Comparison of ENCODE assay signal across 23 cellular contexts in the genomic region with DNA sequence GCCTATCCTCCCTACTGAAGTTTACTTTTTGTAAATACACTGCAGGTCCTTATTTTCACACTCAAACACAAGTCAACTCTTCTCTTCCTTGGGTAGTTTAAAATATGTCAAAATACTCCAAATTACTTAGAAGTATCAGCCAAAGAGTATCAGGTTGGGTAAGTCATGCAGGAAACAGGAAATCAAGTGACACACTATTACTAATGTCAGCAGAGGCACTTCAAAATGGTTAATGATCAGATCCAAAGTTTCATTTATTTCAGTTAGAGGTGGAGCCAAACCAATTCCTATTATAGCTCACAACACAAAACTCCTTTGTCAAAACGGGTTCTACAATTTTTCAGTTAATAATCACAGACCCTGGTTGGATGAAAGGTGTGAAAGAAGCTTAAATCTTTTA. TPM values are rescaled to one million over a fixed set of nuclear protein-coding genes. Genes with fewer than 3 reads are reported as not detected.
A peak's percentile ranks its signal among the peaks of the same experiment; 100 is the strongest.
DNase-seq lines count a peak whose midpoint lies in the region; ATAC-seq, FAIRE-seq and TF ChIP-seq lines count a peak whose summit lies in the region.
"Had no signal": no experiment of that assay in that cellular context is flagged by ENCODE, and none has a peak within 500 bp of the region (broad histone marks: within the 10 kb centered on the region; RNA-seq: fewer than 3 reads in every experiment).

No MANE protein-coding gene starts in this region.

- TF ChIP-seq CTCF in A673 (conservative IDR thresholded peaks at IDR 0.05; ENCODE audit: low read depth, low read length): no peak
- no peak for TF ChIP-seq CTCF in GM23338 (conservative IDR thresholded peaks at IDR 0.05; ENCODE audit: low read depth in 2 of 2)
- TF ChIP-seq CTCF in GM12878 (IDR thresholded peaks at IDR 0.05 in 2 of 3, conservative IDR thresholded peaks at IDR 0.05 in 1 of 3; ENCODE audit: control insufficient read depth in 2 of 3, extremely low read depth in 1 of 3, insufficient read depth in 1 of 3, low read depth in 3 of 3, low read length in 3 of 3): no peak

- H3K27me3 Mint-ChIP-seq in GM23338 (ENCODE audit: insufficient read depth, low read depth, poor library complexity): peaks cover 8% of the 10 kb centered on the region
- H3K27me3 Mint-ChIP-seq in T-helper 2 cell treated with Interferon-gamma antibody and Interleukin-4, amounts not matched to agents 5 μg/mL and 100 μg/mL, for 36 hours (ENCODE audit: low read depth): no peaks in the 10 kb centered on the region
- H3K27me3 Mint-ChIP-seq in naive thymus-derived CD4-positive, alpha-beta T cell: peaks cover 0 to 4% (median 0%) of the 10 kb centered on the region in 5 donors
- H3K27me3 Mint-ChIP-seq: CD4-positive, alpha-beta memory T cell had no signal

- CTCF ChIA-PET in A673 (lab: Charles Lee): no interaction called here
- CTCF ChIA-PET in GM12878 (lab: Yijun Ruan, JAX): interaction anchor here (0.7 to 2.4 kb wide), 5 partner anchors 13 to 623 kb away, joined by 3 to 9 read pairs (median 4); no protein-coding TSS in a partner anchor
- CTCF ChIA-PET in naive thymus-derived CD4-positive, alpha-beta T cell (lab: Charles Lee): no interaction called here

- BruUV-seq in A673 (replicated peaks; lab: Mats Ljungman, UMichigan): no TSS peak
- no TSS peak for BruUV-seq in GM12878 (replicated peaks; lab: Mats Ljungman, UMichigan)

- H3K4me1 Mint-ChIP-seq in GM23338: peaks cover 55% of the 10 kb centered on the region
- no peaks in the 10 kb centered on the region for H3K4me1 Mint-ChIP-seq in T-helper 2 cell treated with Interferon-gamma antibody and Interleukin-4, amounts not matched to agents 5 μg/mL and 100 μg/mL, for 36 hours (ENCODE audit: low read depth)
- peaks cover 0 to 2% (median 0%) of the 10 kb centered on the region in 7 donors for H3K4me1 Mint-ChIP-seq in naive thymus-derived CD4-positive, alpha-beta T cell

- TF ChIP-seq RAD21 in GM12878 (IDR thresholded peaks at IDR 0.05; ENCODE audit: insufficient read depth, low read depth, low read length): no peak

- H2AFZ ChIP-seq in GM23338 (no peak overlapping the region), GM12878 (ENCODE audit: control insufficient read depth, low read depth, low read length) (no peak overlapping the region)

- SMC1A ChIA-PET in GM12878 (lab: Charles Lee; ENCODE audit: uncharacterized antibody, unreplicated experiment): interaction anchor here (1.0 to 3.5 kb wide), 28 partner anchors 8 to 219 kb away, joined by 3 to 19 read pairs (median 5); no protein-coding TSS in a partner anchor

- H3K36me3 Mint-ChIP-seq in GM23338 (ENCODE audit: low read depth): peaks cover 4% of the 10 kb centered on the region; the same call in 2 of the 3 replicates
- H3K36me3 Mint-ChIP-seq in T-helper 2 cell treated with Interferon-gamma antibody and Interleukin-4, amounts not matched to agents 5 μg/mL and 100 μg/mL, for 36 hours (ENCODE audit: low read depth): no peaks in the 10 kb centered on the region
- peaks cover 0 to 3% (median 0%) of the 10 kb centered on the region in 5 donors for H3K36me3 Mint-ChIP-seq in naive thymus-derived CD4-positive, alpha-beta T cell
- H3K36me3 Mint-ChIP-seq: CD4-positive, alpha-beta memory T cell had no signal

- DNase-seq in A673 (ENCODE audit: low spot score) (peak; percentile 22), GM18507 (ENCODE audit: extremely low spot score, insufficient read length, low read depth) (no peak), GM23338 (ENCODE audit: low spot score) (no peak), GM12878 (ENCODE audit: low read depth, low spot score) (no peak), SJCRH30 (no peak)
- no peak for DNase-seq in activated CD4-positive, alpha-beta T cell treated with anti-CD3 and anti-CD28 coated beads for 1 hour
- DNase-seq in T-helper 2 cell treated with Interferon-gamma antibody and Interleukin-4, amounts not matched to agents 5 μg/mL and 100 μg/mL, for 36 hours (ENCODE audit: low spot score): no peak
- DNase-seq in naive thymus-derived CD4-positive, alpha-beta T cell: no peak
- DNase-seq: 8988T; ACHN; CD4-positive, alpha-beta memory T cell; DMS153; DMS79 treated with DMSO at 0.1 percent for 48 hours; EL; HCEC 1CT; HFFc6 had no signal

- H3K9me3 Mint-ChIP-seq in GM23338: no peaks in the 10 kb centered on the region
- peaks cover 10% of the 10 kb centered on the region for H3K9me3 Mint-ChIP-seq in T-helper 2 cell treated with Interferon-gamma antibody and Interleukin-4, amounts not matched to agents 5 μg/mL and 100 μg/mL, for 36 hours
- peaks cover 0 to 9% (median 2%) of the 10 kb centered on the region in 11 donors for H3K9me3 Mint-ChIP-seq in naive thymus-derived CD4-positive, alpha-beta T cell

- H3K27ac Mint-ChIP-seq in GM23338: peak overlapping the region; percentile 3; the same call in 1 of the 2 replicates
- H3K27ac Mint-ChIP-seq in T-helper 2 cell treated with Interferon-gamma antibody and Interleukin-4, amounts not matched to agents 5 μg/mL and 100 μg/mL, for 36 hours: no peak overlapping the region
- H3K27ac Mint-ChIP-seq in naive thymus-derived CD4-positive, alpha-beta T cell: no peak overlapping the region
- H3K27ac Mint-ChIP-seq: HFFc6 had no signal

- H3K9me2 ChIP-seq in GM23338 (ENCODE audit: insufficient read depth): peaks cover 6% of the 10 kb centered on the region; the same call in 1 of the 2 replicates

- intact Hi-C loops in A673 (cut with micrococcal nuclease; ENCODE audit: unreplicated experiment): no loop called here
- intact Hi-C loops in GM12878 (cut with micrococcal nuclease; ENCODE audit: unreplicated experiment): loop anchor here (5.0 kb wide), 1 partner anchor 46 kb away; no protein-coding TSS in a partner anchor
- intact Hi-C loops in naive thymus-derived CD4-positive, alpha-beta T cell (cut with micrococcal nuclease): no loop called here

- H3K4me3 ChIP-seq in A673 (ENCODE audit: low read depth, low read length, poor library complexity, severe bottlenecking): no peak overlapping the region
- H3K4me3 ChIP-seq in GM23338: no peak overlapping the region
- H3K4me3 ChIP-seq in GM12878: no peak overlapping the region
- no peak overlapping the region for H3K4me3 ChIP-seq in SJCRH30
- no peak overlapping the region for H3K4me3 ChIP-seq in naive thymus-derived CD4-positive, alpha-beta T cell (ENCODE audit: low read length)
- H3K4me3 ChIP-seq: K562 had no signal

- H3K9me3 ChIP-seq in A673 (ENCODE audit: low read depth, low read length, poor library complexity, severe bottlenecking) (no peaks in the 10 kb centered on the region), GM12878 (replicated peaks; ENCODE audit: control insufficient read depth, insufficient read depth, low read length) (no peaks in the 10 kb centered on the region; the same call in 1 of the 3 replicates), SJCRH30 (replicated peaks) (no peaks in the 10 kb centered on the region)
- no peaks in the 10 kb centered on the region for H3K9me3 ChIP-seq in naive thymus-derived CD4-positive, alpha-beta T cell (ENCODE audit: control insufficient read depth in 2 of 3, low read length in 3 of 3)

- no peak for TF ChIP-seq POLR2A in GM12878 (IDR thresholded peaks at IDR 0.05; ENCODE audit: low read depth, low read length)

- ATAC-seq in GM23338: no peak
- peak; percentile 63 for ATAC-seq in GM12878
- no peak for ATAC-seq in naive thymus-derived CD4-positive, alpha-beta T cell
- ATAC-seq: K562 had no signal

- POLR2A ChIA-PET in A673 (lab: Charles Lee; ENCODE audit: low non-redundant PET) (no interaction called here), GM12878 (lab: Charles Lee) (interaction anchor here (0.9 to 2.2 kb wide), 9 partner anchors 10 to 134 kb away, joined by 3 to 11 read pairs (median 3); no protein-coding TSS in a partner anchor)
- POLR2A ChIA-PET in naive thymus-derived CD4-positive, alpha-beta T cell (lab: Charles Lee): no interaction called here

- peak in 1 of 2 experiments; percentile 56; a peak in 1 of 4 replicates for TF ChIP-seq EP300 in GM12878 (IDR thresholded peaks at IDR 0.05; ENCODE audit: borderline replicate concordance in 1 of 2, control insufficient read depth in 1 of 2, low read depth in 2 of 2, low read length in 2 of 2)

- no peak overlapping the region for H3K9ac ChIP-seq in GM12878 (ENCODE audit: control insufficient read depth, insufficient read depth, low read length)

- H3K4me3 Mint-ChIP-seq in GM23338: no peak overlapping the region
- H3K4me3 Mint-ChIP-seq in T-helper 2 cell treated with Interferon-gamma antibody and Interleukin-4, amounts not matched to agents 5 μg/mL and 100 μg/mL, for 36 hours: no peak overlapping the region
- no peak overlapping the region for H3K4me3 Mint-ChIP-seq in naive thymus-derived CD4-positive, alpha-beta T cell
- H3K4me3 Mint-ChIP-seq: HFFc6 had no signal

- WGBS in GM12878 (ENCODE audit: insufficient coverage, insufficient replicate concordance, low lambda C conversion rate, missing lambda C conversion rate): 5% methylated on average over 1 of the region's 1 CpG

- H3K36me3 ChIP-seq in A673 (ENCODE audit: insufficient read depth, low read length, poor library complexity, severe bottlenecking): no peaks in the 10 kb centered on the region
- no peaks in the 10 kb centered on the region for H3K36me3 ChIP-seq in GM23338 (ENCODE audit: insufficient read depth)
- no peaks in the 10 kb centered on the region for H3K36me3 ChIP-seq in GM12878 (ENCODE audit: control insufficient read depth in 2 of 2, insufficient read depth in 2 of 2, low read length in 1 of 2)
- no peaks in the 10 kb centered on the region for H3K36me3 ChIP-seq in SJCRH30
- no peaks in the 10 kb centered on the region for H3K36me3 ChIP-seq in naive thymus-derived CD4-positive, alpha-beta T cell (ENCODE audit: control insufficient read depth in 2 of 3, insufficient read depth in 3 of 3, low read length in 3 of 3)

- peak; percentile 31 for FAIRE-seq in GM18507 (lab: Jason Lieb, UNC)
- no peak for FAIRE-seq in GM12878 (lab: Jason Lieb, UNC)
- FAIRE-seq: D721Med, G401.6, GM12892, K562 had no signal

- no peak overlapping the region for H3K4me2 ChIP-seq in GM23338
- H3K4me2 ChIP-seq in GM12878 (ENCODE audit: control insufficient read depth, insufficient read depth): no peak overlapping the region

- H4K20me1 ChIP-seq in GM23338 (replicated peaks; ENCODE audit: insufficient read depth) (peaks cover 5% of the 10 kb centered on the region; the same call in 1 of the 2 replicates), GM12878 (ENCODE audit: control insufficient read depth, insufficient read depth) (no peaks in the 10 kb centered on the region)

- peaks cover 28% of the 10 kb centered on the region for H3K79me2 ChIP-seq in GM23338 (replicated peaks; ENCODE audit: insufficient read depth)
- H3K79me2 ChIP-seq in GM12878 (ENCODE audit: control insufficient read depth, insufficient read depth, low read length): no peaks in the 10 kb centered on the region

- H3K27ac ChIP-seq in A673 (ENCODE audit: low read depth, low read length, poor library complexity, severe bottlenecking) (no peak overlapping the region), GM23338 (ENCODE audit: low read depth) (no peak overlapping the region), GM12878 (ENCODE audit: control insufficient read depth, insufficient read depth) (no peak overlapping the region), SJCRH30 (no peak overlapping the region)
- H3K27ac ChIP-seq in naive thymus-derived CD4-positive, alpha-beta T cell (ENCODE audit: low read depth, low read length): no peak overlapping the region
- H3K27ac ChIP-seq: C4-2B, HL-60 had no signal

- in situ Hi-C loops in GM12878 (cut with MboI): no loop called here

- RAD21 ChIA-PET in GM12878 (lab: Charles Lee; ENCODE audit: unreplicated experiment): interaction anchor here (1.0 to 3.0 kb wide), 20 partner anchors 9 to 165 kb away, joined by 3 to 13 read pairs (median 4); no protein-coding TSS in a partner anchor

- H3K4me1 ChIP-seq in A673 (ENCODE audit: insufficient read depth, low read length, poor library complexity, severe bottlenecking) (peaks cover 17% of the 10 kb centered on the region), GM23338 (ENCODE audit: insufficient read depth) (peaks cover 26% of the 10 kb centered on the region), GM12878 (ENCODE audit: control insufficient read depth, insufficient read depth, low read length) (no peaks in the 10 kb centered on the region), SJCRH30 (no peaks in the 10 kb centered on the region)
- H3K4me1 ChIP-seq in naive thymus-derived CD4-positive, alpha-beta T cell (ENCODE audit: control insufficient read depth in 2 of 2, insufficient read depth in 2 of 2, low read length in 2 of 2): no peaks in the 10 kb centered on the region

- peaks cover 4% of the 10 kb centered on the region; the same call in 1 of the 2 replicates for H3F3A ChIP-seq in GM23338 (replicated peaks; ENCODE audit: low read depth)

- H3K27me3 ChIP-seq in A673 (replicated peaks; ENCODE audit: insufficient read depth, low read depth, low read length, poor library complexity): no peaks in the 10 kb centered on the region
- H3K27me3 ChIP-seq in GM23338 (ENCODE audit: insufficient read depth): no peaks in the 10 kb centered on the region
- H3K27me3 ChIP-seq in GM12878 (replicated peaks in 1 of 2; ENCODE audit: control insufficient read depth in 2 of 2, insufficient read depth in 2 of 2, low read length in 1 of 2): no peaks in the 10 kb centered on the region
- H3K27me3 ChIP-seq in SJCRH30: no peaks in the 10 kb centered on the region
- no peaks in the 10 kb centered on the region for H3K27me3 ChIP-seq in naive thymus-derived CD4-positive, alpha-beta T cell (ENCODE audit: control insufficient read depth in 2 of 2, insufficient read depth in 2 of 2, low read length in 2 of 2)

RNA-seq across cellular contexts. Expression of a gene that starts 54.2 kb away (rescaled TPM):
- 131 and 135 TPM in 2 replicates for total RNA-seq in A673 (2021)
- total RNA-seq in GM23338 (2014; rRNA removed; shearing (Covaris generic)): 48.5 and 59.5 TPM in 2 replicates
- polyA plus RNA-seq in GM23338 (2016; fragmentation: Nextera tagmentation; extraction: Ambion mirVana): 13.6 and 17.0 TPM in 2 replicates
- total RNA-seq in GM12878 (2013; cell fraction: nucleolus; rRNA removed): 774 and 822 TPM in 2 replicates
- total RNA-seq in GM12878 (2014; rRNA removed): 2.0 and 2.6 TPM in 2 replicates
- total RNA-seq in GM12878 (2014; rRNA removed; fragmentation: Illumina TruSeq; extraction: Trizol): 3.5 and 4.0 TPM in 2 replicates
- 4.1 and 4.8 TPM in 2 replicates for total RNA-seq in GM12878 (2021)
- polyA plus RNA-seq in GM12878 (2011; ENCODE audit: low read depth): 0.13 TPM
- 27.6 and 38.4 TPM in 2 replicates for polyA plus RNA-seq in GM12878 (2011; rRNA removed)
- 16.9 and 20.1 TPM in 2 replicates for polyA plus RNA-seq in GM12878 (2011; cell fraction: cytosol; rRNA removed)
- polyA plus RNA-seq in GM12878 (2011; cell fraction: nucleus; rRNA removed): 107 and 133 TPM in 2 replicates
- 0.74 and 1.1 TPM in 2 replicates for polyA plus RNA-seq in GM12878 (2012)
- 1.1 and 1.9 TPM in 2 replicates for polyA plus RNA-seq in GM12878 (2014; fragmentation: Illumina TruSeq; extraction: Trizol)
- polyA plus RNA-seq in GM12878 (2014; fragmentation: Nextera tagmentation; extraction: Ambion mirVana): under 1 TPM; 0.23 to 0.60 TPM
- polyA plus RNA-seq in GM12878 (2014; rRNA removed): 1.4 TPM in 2 replicates
- 1 to 10 TPM; 1.9 to 3.3 TPM for polyA plus RNA-seq in GM12878 (2016; fragmentation: Nextera tagmentation; extraction: Ambion mirVana)
- polyA minus RNA-seq in GM12878 (2011; rRNA and poly(A)+ RNA removed): 234 and 289 TPM in 2 replicates
- polyA minus RNA-seq in GM12878 (2011; cell fraction: cytosol; rRNA and poly(A)+ RNA removed): 15.5 and 16.6 TPM in 2 replicates
- 461 and 778 TPM in 2 replicates for polyA minus RNA-seq in GM12878 (2011; cell fraction: nucleus; rRNA and poly(A)+ RNA removed)
- 0.99 and 2.8 TPM in 2 replicates for total RNA-seq in SJCRH30 (2014; rRNA removed; shearing (Covaris generic))
- total RNA-seq in naive thymus-derived CD4-positive, alpha-beta T cell: 1 to 10 TPM in 1 of 5 experiments, under 1 TPM in 1, not detected in 3; 0.32 to 1.0 TPM
- not detected for polyA plus RNA-seq in naive thymus-derived CD4-positive, alpha-beta T cell
- total RNA-seq: H4 had no signal
